Comparison of ENCODE assay signal across 1 cellular context in the genomic region with DNA sequence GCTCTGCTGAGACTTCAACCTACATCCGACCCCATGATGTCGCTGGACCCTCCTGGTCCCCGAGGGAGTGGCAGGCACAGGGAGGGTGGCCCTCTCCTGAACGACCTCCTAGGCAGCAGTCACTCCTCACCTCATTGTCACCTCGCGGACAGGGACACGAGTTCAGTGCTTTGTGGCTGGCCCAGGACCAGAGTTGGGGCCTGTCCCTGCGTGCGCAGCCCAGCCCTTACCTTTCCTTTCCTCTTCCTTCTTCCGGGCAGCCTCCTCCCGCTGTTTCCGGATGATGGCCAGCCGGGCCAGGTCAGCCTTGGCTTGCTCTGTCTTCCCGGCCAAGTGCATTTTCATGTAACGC.
A peak's percentile ranks its signal among the peaks of the same experiment; 100 is the strongest.
TF ChIP-seq lines count a peak whose summit lies in the region.

No MANE protein-coding gene starts in this region.

TF ChIP-seq in H1, 55 proteins besides CTCF, POLR2A, EP300 and RAD21:
- TF ChIP-seq POLR2AphosphoS5 (IDR thresholded peaks at IDR 0.05; ENCODE audit: low read depth, low read length) (peak; percentile 18; the same call in 1 of the 2 replicates), RBBP5 (IDR thresholded peaks at IDR 0.05; ENCODE audit: borderline replicate concordance, low read depth, low read length) (no peak)
TF ChIP-seq in H1: peak in this region for 1.
